In the genomic region with DNA sequence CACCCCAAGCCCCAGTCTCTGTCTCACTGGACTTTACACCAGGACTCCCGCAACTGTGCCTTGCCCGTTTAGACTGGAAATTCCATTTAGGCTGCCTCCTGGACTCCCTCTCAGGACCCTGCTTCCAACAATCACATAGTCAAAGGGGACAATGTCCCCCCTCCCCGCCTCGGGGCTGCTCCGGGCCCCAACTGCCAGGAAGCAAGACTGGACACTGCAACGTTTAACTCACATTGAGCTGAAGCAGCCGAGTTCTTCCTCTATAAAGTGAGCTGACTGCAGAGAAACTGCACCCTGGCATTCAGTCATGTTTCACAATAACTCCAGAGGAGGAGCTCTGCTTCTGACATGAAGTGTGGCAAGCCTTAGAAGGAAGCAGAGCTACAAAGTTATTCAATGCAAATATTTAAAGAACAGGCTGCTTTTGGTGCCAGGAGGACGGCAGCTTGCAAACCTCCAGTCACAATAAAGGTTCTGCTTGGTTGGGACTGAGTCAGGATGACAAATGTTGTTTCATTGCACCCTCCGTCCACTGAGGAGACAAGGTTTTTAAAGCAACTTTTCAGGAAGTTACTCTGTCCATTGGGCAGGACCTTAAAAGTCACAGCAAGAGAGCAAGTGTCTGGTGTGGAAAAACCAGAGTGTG, we compare ENCODE assay signal across 8 cellular contexts. TPM values are rescaled to one million over a fixed set of nuclear protein-coding genes. Genes with fewer than 3 reads are reported as not detected.
DNase-seq lines count a peak whose midpoint lies in the region; ATAC-seq and FAIRE-seq lines count a peak whose summit lies in the region.

No MANE protein-coding gene starts in this region.

- peak; percentile 42 for DNase-seq in DMS53 treated with DMSO at 0.1 percent for 48 hours (lab: John Stamatoyannopoulos, UW; ENCODE audit: unreplicated experiment)
- DNase-seq in NOMO-1 (lab: John Stamatoyannopoulos, UW; ENCODE audit: unreplicated experiment in 2 of 2), result peak; percentile 92 to 98
- DNase-seq in effector memory CD8-positive, alpha-beta T cell, result no peak
- peak; percentile 81 for DNase-seq in mucosa of gallbladder (ENCODE audit: low spot score)
- DNase-seq in urothelium cell line (ENCODE audit: low spot score), result no peak
- no peak for DNase-seq in stimulated activated naive CD8-positive, alpha-beta T cell treated with anti-CD3 and anti-CD28 coated beads, Interleukin-15, Interleukin-2, amounts not matched to agents 100 U/mL and 50 U/mL, for 24 hours
- no peak for DNase-seq in GM19240 (ENCODE audit: insufficient read length, low spot score)

- H3K36me3 Mint-ChIP-seq in effector memory CD8-positive, alpha-beta T cell (ENCODE audit: insufficient read depth), result peaks cover 14% of the 10 kb centered on the region

- ATAC-seq in effector memory CD8-positive, alpha-beta T cell (replicated peaks), result peak; percentile 22
- ATAC-seq in HG02588 (IDR thresholded peaks at IDR 0.05; ENCODE audit: unreplicated experiment), result no peak
- ATAC-seq in stimulated activated naive CD8-positive, alpha-beta T cell treated with anti-CD3 and anti-CD28 coated beads, Interleukin-15, Interleukin-2, amounts not matched to agents 100 U/mL and 50 U/mL, for 24 hours, result no peak

- no peak for FAIRE-seq in urothelium cell line (lab: Jason Lieb, UNC)

- H3K4me1 Mint-ChIP-seq in effector memory CD8-positive, alpha-beta T cell (ENCODE audit: low read depth in 2 of 2), result peaks cover 30 to 35% of the 10 kb centered on the region in 2 donors

- H3K27ac Mint-ChIP-seq in effector memory CD8-positive, alpha-beta T cell, result no peak overlapping the region

- H3K9me3 Mint-ChIP-seq in effector memory CD8-positive, alpha-beta T cell, result no peaks in the 10 kb centered on the region

- H3K4me3 Mint-ChIP-seq in effector memory CD8-positive, alpha-beta T cell, result peak overlapping the region in 1 of 2 donors; percentile 44

- no peaks in the 10 kb centered on the region for H3K27me3 Mint-ChIP-seq in effector memory CD8-positive, alpha-beta T cell

RNA-seq across cellular contexts. Expression of a gene that starts 19.9 kb away (rescaled TPM):
- 182 TPM for total RNA-seq in mucosa of gallbladder

Comparison
In these comparisons a context has a peak if more than half of its experiments do, and no peak if none do; other contexts are left out.
1. DNase-seq: peak in DMS53 treated with DMSO at 0.1 percent for 48 hours (single experiment), NOMO-1 (2 of 2) and mucosa of gallbladder (single experiment); none in effector memory CD8-positive, alpha-beta T cell (0 of 3), urothelium cell line (single experiment), stimulated activated naive CD8-positive, alpha-beta T cell treated with anti-CD3 and anti-CD28 coated beads, Interleukin-15, Interleukin-2, amounts not matched to agents 100 U/mL and 50 U/mL, for 24 hours (single experiment) and GM19240 (single experiment).